In the genomic region with DNA sequence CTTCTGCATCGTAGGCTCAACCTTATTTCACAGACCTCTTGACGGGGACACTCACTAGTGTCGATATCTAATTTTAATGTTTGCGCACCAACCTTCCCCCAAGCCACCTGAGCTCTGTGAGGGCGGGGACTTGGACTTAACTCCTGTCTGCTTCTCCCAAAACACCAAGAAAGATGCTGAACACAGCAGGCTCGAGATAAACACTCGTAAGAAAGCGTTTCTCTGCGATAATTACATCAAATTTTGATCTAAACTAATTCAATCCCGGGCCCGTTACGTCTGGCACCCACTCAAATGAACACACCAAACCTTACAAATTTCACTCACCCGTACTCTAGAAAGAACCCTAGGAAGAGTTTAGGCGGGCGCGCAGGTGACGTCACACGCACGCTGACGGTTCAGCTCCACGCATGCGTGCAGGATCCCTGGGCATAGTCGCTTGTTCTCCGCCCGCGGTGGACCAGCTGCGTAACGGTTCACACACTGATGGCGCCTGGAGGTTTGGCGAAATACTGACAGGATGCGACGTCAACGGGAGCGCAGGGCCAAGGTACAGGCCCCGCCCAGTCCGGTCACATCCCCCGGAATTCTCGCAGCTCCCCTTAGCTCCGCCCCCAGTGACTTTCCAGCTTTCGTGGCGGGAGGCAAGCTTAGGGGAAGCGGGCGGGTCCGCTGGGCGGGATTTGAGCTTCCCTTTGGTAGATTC, we compare ENCODE assay signal across 8 cellular contexts. TPM values are rescaled to one million over a fixed set of nuclear protein-coding genes. Genes with fewer than 3 reads are reported as not detected.
DNase-seq lines count a peak whose midpoint lies in the region; ATAC-seq and TF ChIP-seq lines count a peak whose summit lies in the region.

A gene with protein sequence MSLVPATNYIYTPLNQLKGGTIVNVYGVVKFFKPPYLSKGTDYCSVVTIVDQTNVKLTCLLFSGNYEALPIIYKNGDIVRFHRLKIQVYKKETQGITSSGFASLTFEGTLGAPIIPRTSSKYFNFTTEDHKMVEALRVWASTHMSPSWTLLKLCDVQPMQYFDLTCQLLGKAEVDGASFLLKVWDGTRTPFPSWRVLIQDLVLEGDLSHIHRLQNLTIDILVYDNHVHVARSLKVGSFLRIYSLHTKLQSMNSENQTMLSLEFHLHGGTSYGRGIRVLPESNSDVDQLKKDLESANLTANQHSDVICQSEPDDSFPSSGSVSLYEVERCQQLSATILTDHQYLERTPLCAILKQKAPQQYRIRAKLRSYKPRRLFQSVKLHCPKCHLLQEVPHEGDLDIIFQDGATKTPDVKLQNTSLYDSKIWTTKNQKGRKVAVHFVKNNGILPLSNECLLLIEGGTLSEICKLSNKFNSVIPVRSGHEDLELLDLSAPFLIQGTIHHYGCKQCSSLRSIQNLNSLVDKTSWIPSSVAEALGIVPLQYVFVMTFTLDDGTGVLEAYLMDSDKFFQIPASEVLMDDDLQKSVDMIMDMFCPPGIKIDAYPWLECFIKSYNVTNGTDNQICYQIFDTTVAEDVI (minus strand): TSS at position 359 of the 706 bp plus-strand sequence. CDS start 32,652 bp downstream, outside the sequence.

- H3K9me3 ChIP-seq in breast epithelium (no peaks in the 10 kb centered on the region), iPS-18c (ENCODE audit: control insufficient read depth, insufficient read depth, low read length) (no peaks in the 10 kb centered on the region), skeletal muscle tissue (ENCODE audit: control insufficient read depth in 3 of 3, low read length in 3 of 3) (no peaks in the 10 kb centered on the region)

- TF ChIP-seq CTCF in VCaP (conservative IDR thresholded peaks at IDR 0.05) (no peak), breast epithelium (IDR thresholded peaks at IDR 0.05) (peak in 1 of 3 donors; percentile 19)

- peaks cover 45% of the 10 kb centered on the region for H3K79me2 ChIP-seq in ACC112 (ENCODE audit: control insufficient read depth, insufficient read depth, low read length, unreplicated experiment)

- TF ChIP-seq POLR2A in breast epithelium (IDR thresholded peaks at IDR 0.05), result no peak

- H3K4me1 ChIP-seq in ACC112 (ENCODE audit: control insufficient read depth, insufficient read depth, low read length, unreplicated experiment) (peaks cover 14% of the 10 kb centered on the region), breast epithelium (no peaks in the 10 kb centered on the region), skeletal muscle tissue (ENCODE audit: control insufficient read depth in 3 of 3, insufficient read depth in 3 of 3, low read length in 3 of 3) (peaks cover 3 to 4% (median 3%) of the 10 kb centered on the region in 3 donors)

- H3K9ac ChIP-seq in skeletal muscle tissue (ENCODE audit: low read depth in 1 of 3, low read length in 3 of 3), result peak within 1 kb of the TSS; percentile 78 to 92 (median 89)

- intact Hi-C loops in breast epithelium (cut with DNase I; ENCODE audit: low total_unique reads), result no loop called here

- H3K36me3 ChIP-seq in ACC112 (ENCODE audit: insufficient read depth, low read length) (peaks cover 11% of the 10 kb centered on the region), breast epithelium (no peaks in the 10 kb centered on the region), skeletal muscle tissue (ENCODE audit: control insufficient read depth in 3 of 3, insufficient read depth in 3 of 3, low read length in 3 of 3) (peaks cover 0 to 3% (median 0%) of the 10 kb centered on the region in 3 donors)

- peak; percentile 99 for ATAC-seq in GM18870 (IDR thresholded peaks at IDR 0.05; ENCODE audit: unreplicated experiment)
- peak; percentile 100 for ATAC-seq in HG03135 (IDR thresholded peaks at IDR 0.05; ENCODE audit: unreplicated experiment)

- peak within 1 kb of the TSS; percentile 78 for H3K27ac ChIP-seq in ACC112 (ENCODE audit: low read depth, low read length)
- H3K27ac ChIP-seq in VCaP, result peak within 1 kb of the TSS; percentile 70
- peak within 1 kb of the TSS; percentile 86 to 89 for H3K27ac ChIP-seq in breast epithelium
- H3K27ac ChIP-seq in skeletal muscle tissue (ENCODE audit: low read depth, low read length), result peak within 1 kb of the TSS; percentile 91

- H3K4me3 ChIP-seq in ACC112 (ENCODE audit: low read depth, low read length), result peak within 1 kb of the TSS; percentile 90
- H3K4me3 ChIP-seq in breast epithelium, result peak within 1 kb of the TSS; percentile 55 to 69 (median 66)
- peak within 1 kb of the TSS; percentile 88 for H3K4me3 ChIP-seq in iPS-18c (ENCODE audit: insufficient read depth, low read depth, low read length)
- H3K4me3 ChIP-seq in skeletal muscle tissue (ENCODE audit: low read length in 3 of 3), result peak within 1 kb of the TSS; percentile 84 to 98 (median 88)

- H3K27me3 ChIP-seq in ACC112 (ENCODE audit: insufficient read depth, low read length) (no peaks in the 10 kb centered on the region), breast epithelium (no peaks in the 10 kb centered on the region), skeletal muscle tissue (ENCODE audit: control insufficient read depth in 3 of 3, insufficient read depth in 3 of 3, low read length in 3 of 3) (no peaks in the 10 kb centered on the region)

- peak; percentile 98 for DNase-seq in NCI-H2196 treated with DMSO at 0.1 percent for 48 hours (lab: John Stamatoyannopoulos, UW; ENCODE audit: unreplicated experiment)
- DNase-seq in breast epithelium (ENCODE audit: low spot score in 2 of 2), result peak; percentile 96 to 98

- H2AFZ ChIP-seq in ACC112 (ENCODE audit: low read length, unreplicated experiment), result peak within 1 kb of the TSS; percentile 90

RNA-seq across cellular contexts. Expression of the gene that starts here (rescaled TPM):
- total RNA-seq in breast epithelium, result 10 to 100 TPM; 19.7 to 43.6 (median 35.1) TPM
- 50.1 TPM for total RNA-seq in skeletal muscle tissue

Comparison
In these comparisons a context has a peak if more than half of its experiments do, and no peak if none do; other contexts are left out.
1. Peak in every context shown above with its lines: DNase-seq, ATAC-seq, H3K4me3 ChIP-seq and H3K27ac ChIP-seq.